In genomic region chr15:69163124-69163669, GRCh38 we compare ENCODE assay signal across 1 cellular context.
TF ChIP-seq lines count a peak whose summit lies in the region.

No MANE protein-coding gene starts in this region.

TF ChIP-seq in HepG2, 621 proteins besides CTCF, POLR2A, EP300 and RAD21:
- TF ChIP-seq GFI1 (CRISPR knock-in tag; IDR thresholded peaks at IDR 0.05; ENCODE audit: borderline replicate concordance): no peak
- TF ChIP-seq ARID2 (CRISPR knock-in tag; IDR thresholded peaks at IDR 0.05; ENCODE audit: borderline replicate concordance): no peak
- TF ChIP-seq ZNF329 (CRISPR knock-in tag; IDR thresholded peaks at IDR 0.05; ENCODE audit: low read depth): no peak
- TF ChIP-seq ZSCAN21 (CRISPR knock-in tag; IDR thresholded peaks at IDR 0.05; ENCODE audit: borderline replicate concordance): no peak
- TF ChIP-seq SALL2 (CRISPR knock-in tag; IDR thresholded peaks at IDR 0.05): no peak
- no peak for TF ChIP-seq RARG (CRISPR knock-in tag; IDR thresholded peaks at IDR 0.05; ENCODE audit: low read depth)
- TF ChIP-seq ZNF572 (CRISPR knock-in tag; IDR thresholded peaks at IDR 0.05): no peak
- TF ChIP-seq BCL3 (CRISPR knock-in tag; IDR thresholded peaks at IDR 0.05): no peak
- no peak for TF ChIP-seq GRHL1 (CRISPR knock-in tag; conservative IDR thresholded peaks at IDR 0.05)
- TF ChIP-seq ARNTL (CRISPR knock-in tag; IDR thresholded peaks at IDR 0.05): no peak
- TF ChIP-seq ZNF772 (CRISPR knock-in tag; IDR thresholded peaks at IDR 0.05): no peak
- no peak for TF ChIP-seq ZNF782 (CRISPR knock-in tag; IDR thresholded peaks at IDR 0.05; ENCODE audit: borderline replicate concordance)
- no peak for TF ChIP-seq DNMT1 (CRISPR knock-in tag; IDR thresholded peaks at IDR 0.05)
- TF ChIP-seq TFDP1 (CRISPR knock-in tag; IDR thresholded peaks at IDR 0.05; ENCODE audit: borderline replicate concordance): no peak
- TF ChIP-seq ATRX (CRISPR knock-in tag; IDR thresholded peaks at IDR 0.05; ENCODE audit: borderline replicate concordance): no peak
- no peak for TF ChIP-seq ZBTB8A (CRISPR knock-in tag; IDR thresholded peaks at IDR 0.05; ENCODE audit: borderline replicate concordance, low read depth)
- no peak for TF ChIP-seq ZBTB7B (CRISPR knock-in tag; IDR thresholded peaks at IDR 0.05)
